2 cellular contexts compared by ENCODE assay signal in the genomic region with DNA sequence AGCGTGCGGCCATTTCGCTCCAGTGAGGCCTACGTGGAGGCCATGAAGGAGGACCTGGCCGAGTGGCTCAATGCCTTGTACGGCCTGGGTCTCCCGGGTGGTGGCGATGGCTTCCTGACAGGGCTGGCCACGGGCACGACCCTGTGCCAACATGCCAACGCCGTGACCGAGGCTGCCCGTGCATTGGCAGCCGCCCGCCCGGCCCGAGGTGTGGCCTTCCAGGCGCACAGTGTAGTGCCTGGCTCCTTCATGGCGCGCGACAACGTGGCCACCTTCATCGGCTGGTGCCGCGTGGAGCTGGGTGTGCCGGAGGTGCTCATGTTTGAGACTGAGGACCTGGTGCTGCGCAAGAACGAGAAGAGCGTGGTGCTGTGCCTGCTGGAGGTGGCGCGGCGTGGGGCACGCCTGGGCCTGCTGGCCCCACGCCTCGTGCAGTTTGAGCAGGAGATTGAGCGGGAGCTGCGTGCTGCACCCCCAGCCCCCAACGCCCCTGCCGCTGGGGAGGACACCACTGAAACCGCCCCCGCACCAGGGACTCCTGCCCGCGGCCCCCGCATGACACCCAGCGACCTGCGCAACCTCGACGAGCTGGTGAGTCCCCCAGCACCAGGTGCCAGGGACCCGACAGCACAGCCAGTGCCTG.
TF ChIP-seq lines count a peak whose summit lies in the region.

No MANE protein-coding gene starts in this region.

TF ChIP-seq in IMR-90, 13 proteins besides CTCF, POLR2A, EP300 and RAD21:
- TF ChIP-seq CHD1 (IDR thresholded peaks at IDR 0.05; ENCODE audit: low read depth, low read length) (no peak), MAZ (IDR thresholded peaks at IDR 0.05; ENCODE audit: borderline replicate concordance, low read depth, low read length) (no peak), FOS (IDR thresholded peaks at IDR 0.05; ENCODE audit: low read depth, low read length) (no peak), SMC3 (IDR thresholded peaks at IDR 0.05; ENCODE audit: low read depth, low read length) (no peak), MXI1 (IDR thresholded peaks at IDR 0.05; ENCODE audit: borderline replicate concordance, low read depth, low read length) (no peak), RCOR1 (IDR thresholded peaks at IDR 0.05; ENCODE audit: insufficient replicate concordance, low read length) (no peak), CEBPB (IDR thresholded peaks at IDR 0.05; ENCODE audit: low read depth, low read length) (no peak), NFE2L2 (IDR thresholded peaks at IDR 0.05; ENCODE audit: low read depth, low read length) (no peak), MAFK (IDR thresholded peaks at IDR 0.05; ENCODE audit: low read depth, low read length) (no peak), RFX5 (IDR thresholded peaks at IDR 0.05; ENCODE audit: low read depth, low read length) (no peak), BHLHE40 (IDR thresholded peaks at IDR 0.05; ENCODE audit: low read depth, low read length) (no peak)
- TF ChIP-seq, protein P1, sequence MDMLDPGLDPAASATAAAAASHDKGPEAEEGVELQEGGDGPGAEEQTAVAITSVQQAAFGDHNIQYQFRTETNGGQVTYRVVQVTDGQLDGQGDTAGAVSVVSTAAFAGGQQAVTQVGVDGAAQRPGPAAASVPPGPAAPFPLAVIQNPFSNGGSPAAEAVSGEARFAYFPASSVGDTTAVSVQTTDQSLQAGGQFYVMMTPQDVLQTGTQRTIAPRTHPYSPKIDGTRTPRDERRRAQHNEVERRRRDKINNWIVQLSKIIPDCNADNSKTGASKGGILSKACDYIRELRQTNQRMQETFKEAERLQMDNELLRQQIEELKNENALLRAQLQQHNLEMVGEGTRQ (IDR thresholded peaks at IDR 0.05; ENCODE audit: low read depth, low read length), result no peak
- TF ChIP-seq, protein P2, sequence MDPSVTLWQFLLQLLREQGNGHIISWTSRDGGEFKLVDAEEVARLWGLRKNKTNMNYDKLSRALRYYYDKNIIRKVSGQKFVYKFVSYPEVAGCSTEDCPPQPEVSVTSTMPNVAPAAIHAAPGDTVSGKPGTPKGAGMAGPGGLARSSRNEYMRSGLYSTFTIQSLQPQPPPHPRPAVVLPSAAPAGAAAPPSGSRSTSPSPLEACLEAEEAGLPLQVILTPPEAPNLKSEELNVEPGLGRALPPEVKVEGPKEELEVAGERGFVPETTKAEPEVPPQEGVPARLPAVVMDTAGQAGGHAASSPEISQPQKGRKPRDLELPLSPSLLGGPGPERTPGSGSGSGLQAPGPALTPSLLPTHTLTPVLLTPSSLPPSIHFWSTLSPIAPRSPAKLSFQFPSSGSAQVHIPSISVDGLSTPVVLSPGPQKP (IDR thresholded peaks at IDR 0.05; ENCODE audit: borderline replicate concordance, low read depth, low read length), result no peak

TF ChIP-seq in H1, 55 proteins besides CTCF, POLR2A, EP300 and RAD21:
- TF ChIP-seq HDAC2 (IDR thresholded peaks at IDR 0.05; ENCODE audit: borderline replicate concordance in 1 of 2, low read depth in 2 of 2, low read length in 2 of 2), result no peak
- TF ChIP-seq SUZ12 (IDR thresholded peaks at IDR 0.05; ENCODE audit: low read length), result no peak
- TF ChIP-seq PHF8 (conservative IDR thresholded peaks at IDR 0.05; ENCODE audit: low read depth, low read length), result no peak
- TF ChIP-seq CHD1 (IDR thresholded peaks at IDR 0.05; ENCODE audit: low read depth, low read length), result no peak
- no peak for TF ChIP-seq NANOG (IDR thresholded peaks at IDR 0.05; ENCODE audit: insufficient read depth, low read depth, low read length, poor library complexity, severe bottlenecking)
- no peak for TF ChIP-seq TBP (IDR thresholded peaks at IDR 0.05; ENCODE audit: low read depth, low read length)
- TF ChIP-seq JUND (IDR thresholded peaks at IDR 0.05; ENCODE audit: low read length), result no peak
- TF ChIP-seq SIRT6 (IDR thresholded peaks at IDR 0.05; ENCODE audit: low read length), result no peak
- no peak for TF ChIP-seq JUN (IDR thresholded peaks at IDR 0.05; ENCODE audit: low read depth, low read length)
- TF ChIP-seq ASH2L (IDR thresholded peaks at IDR 0.05; ENCODE audit: low read length), result no peak
- TF ChIP-seq RXRA (IDR thresholded peaks at IDR 0.05; ENCODE audit: insufficient read depth, low read depth, low read length), result no peak
- TF ChIP-seq POLR2AphosphoS5 (IDR thresholded peaks at IDR 0.05; ENCODE audit: low read depth, low read length), result no peak
- no peak for TF ChIP-seq RFX5 (IDR thresholded peaks at IDR 0.05; ENCODE audit: borderline replicate concordance, low read depth, low read length)
- TF ChIP-seq BRCA1 (IDR thresholded peaks at IDR 0.05; ENCODE audit: low read depth, low read length), result no peak
- no peak for TF ChIP-seq SIX5 (IDR thresholded peaks at IDR 0.05; ENCODE audit: low read depth, low read length)
- TF ChIP-seq CREB1 (IDR thresholded peaks at IDR 0.05), result no peak
- no peak for TF ChIP-seq KDM1A (IDR thresholded peaks at IDR 0.05; ENCODE audit: borderline replicate concordance, low read length)
